In the genomic region with DNA sequence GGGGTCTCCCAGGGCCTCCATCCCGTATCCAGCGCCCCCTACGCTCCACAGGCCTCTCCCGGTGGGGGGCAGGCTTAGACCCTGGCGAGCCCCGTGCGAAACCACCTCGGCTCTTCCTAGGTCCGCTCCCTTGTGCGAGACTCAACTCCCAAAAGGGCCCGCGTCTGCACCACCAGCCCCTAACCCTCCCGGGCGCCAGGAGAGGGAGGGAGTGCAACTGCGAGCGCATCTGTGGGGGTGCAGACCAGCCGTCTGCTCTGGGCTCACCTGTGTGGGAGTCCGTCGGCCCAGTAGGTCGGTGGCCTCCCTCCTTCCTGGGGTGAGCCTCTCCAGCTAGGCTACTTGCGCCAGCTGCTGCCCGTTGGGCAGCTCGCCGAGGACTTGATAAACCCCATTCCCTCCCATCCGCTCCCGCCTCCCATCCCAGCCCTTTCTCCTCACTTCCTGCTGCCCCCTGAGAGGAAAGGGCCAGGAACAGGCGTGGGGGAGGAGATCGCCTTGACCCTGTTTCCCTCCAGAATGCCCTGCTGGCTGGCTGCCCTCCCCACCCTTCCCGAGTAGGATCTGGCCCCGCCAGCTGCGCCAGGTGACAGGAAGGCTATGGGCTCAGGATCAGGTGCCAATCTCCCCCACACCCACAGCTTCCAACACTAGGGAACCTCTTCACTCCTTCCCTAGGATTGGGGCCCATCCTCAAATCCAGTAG, we compare ENCODE assay signal across 8 cellular contexts. TPM values are rescaled to one million over a fixed set of nuclear protein-coding genes. Genes with fewer than 3 reads are reported as not detected.
A peak's percentile ranks its signal among the peaks of the same experiment; 100 is the strongest.
DNase-seq lines count a peak whose midpoint lies in the region; FAIRE-seq and TF ChIP-seq lines count a peak whose summit lies in the region.

A gene with protein sequence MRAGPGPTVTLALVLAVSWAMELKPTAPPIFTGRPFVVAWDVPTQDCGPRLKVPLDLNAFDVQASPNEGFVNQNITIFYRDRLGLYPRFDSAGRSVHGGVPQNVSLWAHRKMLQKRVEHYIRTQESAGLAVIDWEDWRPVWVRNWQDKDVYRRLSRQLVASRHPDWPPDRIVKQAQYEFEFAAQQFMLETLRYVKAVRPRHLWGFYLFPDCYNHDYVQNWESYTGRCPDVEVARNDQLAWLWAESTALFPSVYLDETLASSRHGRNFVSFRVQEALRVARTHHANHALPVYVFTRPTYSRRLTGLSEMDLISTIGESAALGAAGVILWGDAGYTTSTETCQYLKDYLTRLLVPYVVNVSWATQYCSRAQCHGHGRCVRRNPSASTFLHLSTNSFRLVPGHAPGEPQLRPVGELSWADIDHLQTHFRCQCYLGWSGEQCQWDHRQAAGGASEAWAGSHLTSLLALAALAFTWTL (minus strand): TSS at position 360 of the 706 bp plus-strand sequence. CDS start 2,256 bp downstream, outside the sequence.

- H3K9me3 Mint-ChIP-seq in Calu3 (ENCODE audit: low read depth, unreplicated experiment) (no peaks in the 10 kb centered on the region), mesothelial cell of epicardium (no peaks in the 10 kb centered on the region)

- no peaks in the 10 kb centered on the region for H3K4me1 Mint-ChIP-seq in Calu3 (ENCODE audit: low read depth, unreplicated experiment)
- peaks cover 49% of the 10 kb centered on the region for H3K4me1 Mint-ChIP-seq in mesothelial cell of epicardium

- CTCF ChIA-PET in Calu3 (lab: Charles Lee) = no interaction called here

- FAIRE-seq in urothelium cell line (lab: Jason Lieb, UNC) = peak; percentile 9

- no peaks in the 10 kb centered on the region for H3K27me3 ChIP-seq in dorsolateral prefrontal cortex

- peak within 1 kb of the TSS; percentile 74 for H3K4me3 Mint-ChIP-seq in Calu3 (ENCODE audit: low read depth, unreplicated experiment)
- peak within 1 kb of the TSS; percentile 81 for H3K4me3 Mint-ChIP-seq in mesothelial cell of epicardium

- intact Hi-C loops in Calu3 (cut with micrococcal nuclease; ENCODE audit: unreplicated experiment) (loop anchor here (10.0 kb wide), 1 partner anchor 48 kb away; a partner anchor contains a TSS), dorsolateral prefrontal cortex (cut with DNase I) (no loop called here)

- H3K27ac ChIP-seq in dorsolateral prefrontal cortex = peak within 1 kb of the TSS; percentile 84 to 100 (median 97)

- no peaks in the 10 kb centered on the region for H3K27me3 Mint-ChIP-seq in Calu3 (ENCODE audit: unreplicated experiment)
- H3K27me3 Mint-ChIP-seq in mesothelial cell of epicardium (ENCODE audit: low read depth) = no peaks in the 10 kb centered on the region

- peak within 1 kb of the TSS; percentile 61 to 98 (median 84) for H3K4me3 ChIP-seq in dorsolateral prefrontal cortex

- H3K36me3 Mint-ChIP-seq in Calu3 (ENCODE audit: insufficient read depth, unreplicated experiment) (peaks cover 38% of the 10 kb centered on the region), mesothelial cell of epicardium (peaks cover 5% of the 10 kb centered on the region)

- H3K27ac Mint-ChIP-seq in Calu3 (ENCODE audit: unreplicated experiment) = peak within 1 kb of the TSS; percentile 94
- H3K27ac Mint-ChIP-seq in mesothelial cell of epicardium = peak within 1 kb of the TSS; percentile 95

- BruUV-seq in Calu3 (replicated peaks; lab: Mats Ljungman, UMichigan) = no TSS peak

- no peak for TF ChIP-seq CTCF in Calu3 (IDR thresholded peaks at IDR 0.05; ENCODE audit: unreplicated experiment)
- no peak for TF ChIP-seq CTCF in dorsolateral prefrontal cortex (IDR thresholded peaks at IDR 0.05 in 54 of 56, conservative IDR thresholded peaks at IDR 0.05 in 2 of 56; ENCODE audit: low read depth in 1 of 56, partially characterized antibody in 56 of 56)
- no peak for TF ChIP-seq CTCF in mesothelial cell of epicardium (IDR thresholded peaks at IDR 0.05; ENCODE audit: unreplicated experiment)

- DNase-seq in Calu3 = no peak
- peak; percentile 20 for DNase-seq in NCI-H510A (lab: John Stamatoyannopoulos, UW)
- no peak for DNase-seq in dorsolateral prefrontal cortex
- DNase-seq in mesothelial cell of epicardium (ENCODE audit: low spot score in 2 of 2, unreplicated experiment in 2 of 2) = no peak
- DNase-seq in urothelium cell line (ENCODE audit: low spot score) = no peak
- DNase-seq in stimulated activated CD4-positive, alpha-beta T cell treated with anti-CD3 and anti-CD28 coated beads, Interleukin-2, amount 100 ng/mL, for 24 hours = no peak
- no peak for DNase-seq in activated gamma-delta T cell treated with Interleukin-2 at 50 U/mL for 16 hours
- DNase-seq in superior temporal gyrus (ENCODE audit: extremely low spot score) = no peak

RNA-seq across cellular contexts. Expression of the gene that starts here (rescaled TPM):
- 35.7 and 36.9 TPM in 2 replicates for total RNA-seq in Calu3 (2022)
- 10 to 100 TPM in 113 of 120 experiments, 1 to 10 TPM in 7; 8.2 to 50.6 (median 18.6) TPM for total RNA-seq in dorsolateral prefrontal cortex
- 71.5 to 76.3 TPM (median 75.1 TPM) in 3 replicates for total RNA-seq in mesothelial cell of epicardium
